ENCODE assay signal across 12 cellular contexts in genomic region chr6:50952092-50952932, GRCh38.
A peak's percentile ranks its signal among the peaks of the same experiment; 100 is the strongest.
DNase-seq lines count a peak whose midpoint lies in the region; ATAC-seq and TF ChIP-seq lines count a peak whose summit lies in the region.
"Had no signal": no experiment of that assay in that cellular context is flagged by ENCODE, and none has a peak within 500 bp of the region (broad histone marks: within the 10 kb centered on the region; RNA-seq: fewer than 3 reads in every experiment).

No MANE protein-coding gene starts in this region.

- TF ChIP-seq POLR2A in esophagus muscularis mucosa (IDR thresholded peaks at IDR 0.05; ENCODE audit: low read depth) (no peak), body of pancreas (IDR thresholded peaks at IDR 0.05) (no peak)

- H3K9me3 ChIP-seq in esophagus muscularis mucosa = no peaks in the 10 kb centered on the region
- H3K9me3 ChIP-seq in body of pancreas = no peaks in the 10 kb centered on the region

- TF ChIP-seq EP300 in esophagus muscularis mucosa (IDR thresholded peaks at IDR 0.05) = no peak

- 75% methylated on average over 7 of the region's 7 CpGs for WGBS in esophagus muscularis mucosa
- WGBS in body of pancreas, 2 donors = 52 to 54% methylated on average over 7 of the region's 7 CpGs

- peak; percentile 82 for ATAC-seq in foreskin keratinocyte
- ATAC-seq in HG02798 (IDR thresholded peaks at IDR 0.05; ENCODE audit: poor library complexity, unreplicated experiment) = no peak
- ATAC-seq in body of pancreas = no peak
- ATAC-seq: esophagus mucosa had no signal

- H3K27ac ChIP-seq in foreskin keratinocyte = no peak overlapping the region
- no peak overlapping the region for H3K27ac ChIP-seq in esophagus muscularis mucosa (replicated peaks in 1 of 4)
- no peak overlapping the region for H3K27ac ChIP-seq in body of pancreas

- H3K4me3 ChIP-seq in esophagus muscularis mucosa (no peak overlapping the region), body of pancreas (no peak overlapping the region)

- H3K27me3 ChIP-seq in foreskin keratinocyte = no peaks in the 10 kb centered on the region
- H3K27me3 ChIP-seq in esophagus muscularis mucosa = no peaks in the 10 kb centered on the region
- H3K27me3 ChIP-seq in body of pancreas = no peaks in the 10 kb centered on the region

- H3K4me1 ChIP-seq in foreskin keratinocyte = peaks cover 11% of the 10 kb centered on the region
- no peaks in the 10 kb centered on the region for H3K4me1 ChIP-seq in esophagus muscularis mucosa
- H3K4me1 ChIP-seq in body of pancreas = no peaks in the 10 kb centered on the region

- peak; percentile 65 for DNase-seq in DMS153 (lab: John Stamatoyannopoulos, UW)
- DNase-seq in H4 (ENCODE audit: low spot score) = peak; percentile 51
- peak; percentile 62 for DNase-seq in OCI-M1 (lab: John Stamatoyannopoulos, UW)
- DNase-seq in foreskin keratinocyte = peak in 1 of 2 donors; percentile 39
- DNase-seq in HPDE6-E6E7 (ENCODE audit: extremely low spot score) = no peak
- DNase-seq in esophagus muscularis mucosa (ENCODE audit: extremely low spot score) = no peak
- no peak for DNase-seq in body of pancreas
- DNase-seq: CD4-positive, alpha-beta memory T cell; kidney glomerular epithelial cell; stimulated activated naive CD4-positive, alpha-beta T cell treated with Interleukin-2 at 50 U/mL for 16 hours had no signal

- no peaks in the 10 kb centered on the region for H3K36me3 ChIP-seq in esophagus muscularis mucosa
- H3K36me3 ChIP-seq in body of pancreas (replicated peaks in 1 of 2; ENCODE audit: insufficient read depth in 1 of 2, low read depth in 2 of 2) = no peaks in the 10 kb centered on the region

- intact Hi-C loops in esophagus muscularis mucosa (cut with DNase I) = no loop called here
- intact Hi-C loops in body of pancreas (cut with DNase I) = no loop called here

- TF ChIP-seq CTCF in foreskin keratinocyte (conservative IDR thresholded peaks at IDR 0.05) (no peak), esophagus muscularis mucosa (IDR thresholded peaks at IDR 0.05) (no peak), body of pancreas (IDR thresholded peaks at IDR 0.05) (no peak)

Comparison
In these comparisons a context has a peak if more than half of its experiments do, and no peak if none do; other contexts are left out.
1. DNase-seq: peak in DMS153 (single experiment), H4 (single experiment) and OCI-M1 (single experiment); none in HPDE6-E6E7 (single experiment), esophagus muscularis mucosa (single experiment) and body of pancreas (0 of 4).